Comparison of ENCODE assay signal across 8 cellular contexts in the genomic region with DNA sequence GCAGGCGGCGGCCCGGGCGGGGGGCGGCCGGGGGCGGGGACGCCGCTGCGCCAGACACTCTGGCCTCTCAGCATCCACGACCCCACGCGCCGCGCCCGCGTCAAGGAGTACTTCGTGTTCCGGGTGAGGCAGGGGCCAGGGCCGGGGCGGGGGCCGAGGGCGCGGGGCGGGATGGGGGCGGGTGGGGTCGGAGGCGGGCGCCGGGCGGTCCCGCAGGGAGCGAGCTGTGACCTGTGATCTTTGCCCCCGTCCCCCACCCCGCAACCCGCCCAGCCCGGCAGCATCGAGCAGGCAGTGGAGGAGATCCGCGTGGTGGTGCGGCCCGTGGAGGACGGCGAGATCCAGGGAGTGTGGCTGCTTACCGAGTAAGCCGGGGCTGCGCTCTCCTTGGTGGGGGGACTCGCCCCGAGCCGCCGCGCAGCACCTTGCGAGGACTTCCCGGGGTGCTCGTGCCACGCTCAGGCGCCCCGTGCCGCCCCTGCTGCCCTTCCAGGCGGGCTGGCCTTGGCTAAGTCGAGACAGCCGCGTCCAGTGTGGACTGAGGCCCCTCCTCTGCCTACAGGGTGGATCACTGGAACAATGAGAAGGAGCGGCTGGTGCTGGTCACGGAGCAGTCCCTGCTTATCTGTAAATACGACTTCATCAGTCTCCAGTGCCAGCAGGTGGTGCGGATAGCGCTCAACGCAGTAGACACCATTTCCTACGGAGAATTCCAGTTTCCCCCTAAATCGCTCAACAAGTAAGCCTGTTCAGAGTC. TPM values are rescaled to one million over a fixed set of nuclear protein-coding genes. Genes with fewer than 3 reads are reported as not detected.
DNase-seq lines count a peak whose midpoint lies in the region; ATAC-seq, FAIRE-seq and TF ChIP-seq lines count a peak whose summit lies in the region.

No MANE protein-coding gene starts in this region.

- H3K27ac ChIP-seq in SJCRH30 = no peak overlapping the region
- H3K27ac ChIP-seq in HepG2 (ENCODE audit: extremely low read length, insufficient read depth, low read length) = peak overlapping the region; percentile 90
- H3K27ac ChIP-seq in subcutaneous abdominal adipose tissue (ENCODE audit: low read depth, low read length) = no peak overlapping the region

- peak; percentile 77 for DNase-seq in activated effector memory CD4-positive, alpha-beta T cell treated with anti-CD3 and anti-CD28 coated beads, Interleukin-2, amount 50 U/mL, for 16 hours
- DNase-seq in activated effector memory CD4-positive, alpha-beta T cell treated with Interleukin-2 at 50 U/mL for 16 hours = no peak
- peak; percentile 51 to 62 for DNase-seq in SJCRH30
- peak; percentile 21 for DNase-seq in cerebellum (ENCODE audit: low spot score)
- peak; percentile 64 for DNase-seq in HepG2 (ENCODE audit: low spot score)

- TF ChIP-seq POLR2A in HepG2 (IDR thresholded peaks at IDR 0.05; ENCODE audit: insufficient read depth in 1 of 2, low read depth in 2 of 2, low read length in 2 of 2) = peak; percentile 65 to 74; a peak in 3 of 4 replicates

- TF ChIP-seq CTCF in HepG2 (CRISPR knock-in tag; IDR thresholded peaks at IDR 0.05) = peak; percentile 42; the same call in 1 of the 2 replicates

- H4K20me1 ChIP-seq in HepG2 (ENCODE audit: insufficient read depth, low read length) = no peaks in the 10 kb centered on the region

- peak overlapping the region; percentile 89 for H3K4me2 ChIP-seq in HepG2 (ENCODE audit: low read depth, low read length)

- no peak for TF ChIP-seq EP300 in HepG2 (IDR thresholded peaks at IDR 0.05; ENCODE audit: low read depth in 2 of 2, low read length in 2 of 2)
- TF ChIP-seq EP300 in HepG2 (CRISPR knock-in tag; IDR thresholded peaks at IDR 0.05; ENCODE audit: borderline replicate concordance) = no peak

- no peak for TF ChIP-seq RAD21 in HepG2 (CRISPR knock-in tag; IDR thresholded peaks at IDR 0.05)

- FAIRE-seq in HepG2 (lab: Jason Lieb, UNC) = peak; percentile 54

- H2AFZ ChIP-seq in HepG2 (ENCODE audit: low read length) = no peak overlapping the region

- ATAC-seq in HG03135 (IDR thresholded peaks at IDR 0.05; ENCODE audit: unreplicated experiment) (peak; percentile 3), HepG2 (peak; percentile 75), HG03378 (IDR thresholded peaks at IDR 0.05; ENCODE audit: unreplicated experiment) (no peak)

- H3K4me3 ChIP-seq in SJCRH30 (peak overlapping the region; percentile 90), HepG2 (replicated peaks in 1 of 3; ENCODE audit: insufficient read depth in 1 of 3, low read depth in 2 of 3, low read length in 3 of 3) (peak overlapping the region; percentile 67 to 95 (median 94)), subcutaneous abdominal adipose tissue (ENCODE audit: low read depth in 1 of 5, low read length in 5 of 5) (peak overlapping the region; percentile 66 to 99 (median 73))

- H3K79me2 ChIP-seq in HepG2 (ENCODE audit: insufficient read depth, low read length) = peaks cover 5% of the 10 kb centered on the region

- H3K9me3 ChIP-seq in SJCRH30 (replicated peaks) = no peaks in the 10 kb centered on the region
- no peaks in the 10 kb centered on the region for H3K9me3 ChIP-seq in HepG2 (ENCODE audit: low read length)
- H3K9me3 ChIP-seq in subcutaneous abdominal adipose tissue (ENCODE audit: control insufficient read depth in 5 of 5, low read length in 5 of 5) = no peaks in the 10 kb centered on the region

- POLR2A ChIA-PET in HepG2 (lab: Yijun Ruan, JAX) = interaction anchor here (0.8 to 1.2 kb wide), 4 partner anchors 13 to 172 kb away, joined by 3 to 4 read pairs (median 3); no protein-coding TSS in a partner anchor

- BruUV-seq in HepG2 (replicated peaks; lab: Mats Ljungman, UMichigan) = no TSS peak

- no peaks in the 10 kb centered on the region for H3K27me3 ChIP-seq in SJCRH30
- H3K27me3 ChIP-seq in HepG2 (ENCODE audit: control insufficient read depth in 1 of 2, insufficient read depth in 2 of 2, low read length in 2 of 2) = no peaks in the 10 kb centered on the region
- no peaks in the 10 kb centered on the region for H3K27me3 ChIP-seq in subcutaneous abdominal adipose tissue (ENCODE audit: control insufficient read depth in 5 of 5, insufficient read depth in 4 of 5, low read length in 5 of 5)

- in situ Hi-C loops in HepG2 (cut with HindIII; ENCODE audit: extremely low pct_ligation_motif_present, low pct_unique_long_range_greater_than_20kb) = no loop called here

- H3K36me3 ChIP-seq in SJCRH30 (peaks cover 9% of the 10 kb centered on the region), HepG2 (replicated peaks in 1 of 2; ENCODE audit: control insufficient read depth in 1 of 2, insufficient read depth in 2 of 2, low read length in 2 of 2) (peaks cover 16 to 31% of the 10 kb centered on the region in 2 experiments), subcutaneous abdominal adipose tissue (ENCODE audit: control insufficient read depth in 5 of 5, insufficient read depth in 5 of 5, low read length in 5 of 5) (peaks cover 0 to 34% (median 32%) of the 10 kb centered on the region in 5 donors)

- H3K9ac ChIP-seq in HepG2 (ENCODE audit: insufficient read depth, low read depth, low read length) = peak overlapping the region; percentile 76
- peak overlapping the region in 4 of 5 donors; percentile 62 to 86 (median 78) for H3K9ac ChIP-seq in subcutaneous abdominal adipose tissue (ENCODE audit: low read length in 5 of 5)

- H3K4me1 ChIP-seq in SJCRH30 = peaks cover 3% of the 10 kb centered on the region; the same call in 1 of the 2 replicates
- peaks cover 30% of the 10 kb centered on the region for H3K4me1 ChIP-seq in HepG2 (ENCODE audit: insufficient read depth, low read length)
- peaks cover 13 to 37% (median 30%) of the 10 kb centered on the region in 5 donors for H3K4me1 ChIP-seq in subcutaneous abdominal adipose tissue (ENCODE audit: control insufficient read depth in 5 of 5, insufficient read depth in 5 of 5, low read length in 5 of 5)

- intact Hi-C loops in HepG2 (cut with micrococcal nuclease; ENCODE audit: unreplicated experiment) = loop anchor here (2.0 kb wide), 1 partner anchor 25 kb away; the partner anchor contains the start of gene WRAP73

- CTCF ChIA-PET in HepG2 (lab: Yijun Ruan, JAX; ENCODE audit: low intra/inter-chr PET ratio, low total read pairs) = no interaction called here

- WGBS in HepG2 (ENCODE audit: low lambda C conversion rate) = no CpG with 5 or more reads among the region's 71 CpGs

RNA-seq across cellular contexts. Expression of gene TPRG1L, which starts 0.5 kb away (rescaled TPM):
- 20.0 and 21.1 TPM in 2 replicates for total RNA-seq in SJCRH30 (2014; rRNA removed; shearing (Covaris generic))
- total RNA-seq in cerebellum (12.1 TPM), HepG2 (2016; rRNA removed; fragmentation: Illumina TruSeq; extraction: Trizol) (21.3 and 31.7 TPM in 2 replicates)
- total RNA-seq in HepG2 (2016; cell fraction: cytosol; rRNA removed; fragmentation: Illumina TruSeq; extraction: Trizol; ENCODE audit: low read depth) = 5.7 and 6.3 TPM in 2 replicates
- total RNA-seq in HepG2 (2016; cell fraction: insoluble cytoplasmic fraction; rRNA removed; fragmentation: Illumina TruSeq; extraction: Trizol) = 20.0 and 34.6 TPM in 2 replicates
- 26.8 and 28.4 TPM in 2 replicates for total RNA-seq in HepG2 (2016; cell fraction: membrane; rRNA removed; fragmentation: Illumina TruSeq; extraction: Trizol)
- 13.9 and 17.8 TPM in 2 replicates for total RNA-seq in HepG2 (2016; cell fraction: nucleus; rRNA removed; fragmentation: Illumina TruSeq; extraction: Trizol)
- 37.4 and 44.3 TPM in 2 replicates for polyA plus RNA-seq in HepG2 (2011; rRNA removed)
- 39.8 and 48.5 TPM in 2 replicates for polyA plus RNA-seq in HepG2 (2011; cell fraction: cytosol; rRNA removed)
- polyA plus RNA-seq in HepG2 (2011; cell fraction: nucleus; rRNA removed) = 18.5 and 21.7 TPM in 2 replicates
- polyA plus RNA-seq in HepG2 (2012) = 32.1 and 36.9 TPM in 2 replicates
- polyA plus RNA-seq in HepG2 (2016; cell fraction: cytosol; fragmentation: Illumina TruSeq; extraction: Trizol; ENCODE audit: low read depth) = 9.7 and 10.7 TPM in 2 replicates
- 66.4 and 67.1 TPM in 2 replicates for polyA plus RNA-seq in HepG2 (2016; cell fraction: insoluble cytoplasmic fraction; fragmentation: Illumina TruSeq; extraction: Trizol; ENCODE audit: low read depth)
- polyA plus RNA-seq in HepG2 (2016; cell fraction: membrane; fragmentation: Illumina TruSeq; extraction: Trizol; ENCODE audit: low read depth) = 27.9 and 28.2 TPM in 2 replicates
- polyA plus RNA-seq in HepG2 (2016; cell fraction: nucleus; fragmentation: Illumina TruSeq; extraction: Trizol; ENCODE audit: insufficient read depth, low read depth) = 42.7 TPM in 2 replicates
- 33.6 and 37.3 TPM in 2 replicates for polyA minus RNA-seq in HepG2 (2011; rRNA and poly(A)+ RNA removed; ENCODE audit: low replicate concordance)
- 24.6 and 30.2 TPM in 2 replicates for polyA minus RNA-seq in HepG2 (2011; cell fraction: cytosol; rRNA and poly(A)+ RNA removed)
- polyA minus RNA-seq in HepG2 (2011; cell fraction: nucleus; rRNA and poly(A)+ RNA removed) = 8.0 and 10.2 TPM in 2 replicates

RNA-seq across cellular contexts. Expression of gene MEGF6, which starts 14.0 kb away (rescaled TPM):
- total RNA-seq in SJCRH30 (2014; rRNA removed; shearing (Covaris generic)) = 0.08 TPM in 1 of 2 replicates, not detected in the other
- 14.9 TPM for total RNA-seq in cerebellum
- total RNA-seq in HepG2 (2016; rRNA removed; fragmentation: Illumina TruSeq; extraction: Trizol) = 0.76 and 1.9 TPM in 2 replicates
- 0.18 and 0.61 TPM in 2 replicates for total RNA-seq in HepG2 (2016; cell fraction: cytosol; rRNA removed; fragmentation: Illumina TruSeq; extraction: Trizol; ENCODE audit: low read depth)
- total RNA-seq in HepG2 (2016; cell fraction: insoluble cytoplasmic fraction; rRNA removed; fragmentation: Illumina TruSeq; extraction: Trizol) = 0.70 and 2.7 TPM in 2 replicates
- total RNA-seq in HepG2 (2016; cell fraction: membrane; rRNA removed; fragmentation: Illumina TruSeq; extraction: Trizol) = 0.52 and 0.96 TPM in 2 replicates
- total RNA-seq in HepG2 (2016; cell fraction: nucleus; rRNA removed; fragmentation: Illumina TruSeq; extraction: Trizol) = 2.7 and 3.4 TPM in 2 replicates
- polyA plus RNA-seq in HepG2 (2011; rRNA removed) = 1.9 and 3.5 TPM in 2 replicates
- 0.90 and 1.8 TPM in 2 replicates for polyA plus RNA-seq in HepG2 (2011; cell fraction: cytosol; rRNA removed)
- 68.1 and 94.7 TPM in 2 replicates for polyA plus RNA-seq in HepG2 (2011; cell fraction: nucleus; rRNA removed)
- polyA plus RNA-seq in HepG2 (2012) = 3.6 and 4.8 TPM in 2 replicates
- 0.09 and 0.19 TPM in 2 replicates for polyA plus RNA-seq in HepG2 (2016; cell fraction: cytosol; fragmentation: Illumina TruSeq; extraction: Trizol; ENCODE audit: low read depth)
- polyA plus RNA-seq in HepG2 (2016; cell fraction: insoluble cytoplasmic fraction; fragmentation: Illumina TruSeq; extraction: Trizol; ENCODE audit: low read depth) = 0.80 and 1.3 TPM in 2 replicates
- polyA plus RNA-seq in HepG2 (2016; cell fraction: membrane; fragmentation: Illumina TruSeq; extraction: Trizol; ENCODE audit: low read depth) = 0.19 and 0.34 TPM in 2 replicates
- 8.1 and 10.4 TPM in 2 replicates for polyA plus RNA-seq in HepG2 (2016; cell fraction: nucleus; fragmentation: Illumina TruSeq; extraction: Trizol; ENCODE audit: insufficient read depth, low read depth)
- polyA minus RNA-seq in HepG2 (2011; rRNA and poly(A)+ RNA removed; ENCODE audit: low replicate concordance) = 3.5 and 4.6 TPM in 2 replicates
- 1.7 and 2.4 TPM in 2 replicates for polyA minus RNA-seq in HepG2 (2011; cell fraction: cytosol; rRNA and poly(A)+ RNA removed)
- 5.6 and 10.6 TPM in 2 replicates for polyA minus RNA-seq in HepG2 (2011; cell fraction: nucleus; rRNA and poly(A)+ RNA removed)

RNA-seq across cellular contexts. Expression of gene WRAP73, which starts 24.6 kb away (rescaled TPM):
- total RNA-seq in SJCRH30 (2014; rRNA removed; shearing (Covaris generic)) = 41.6 and 47.9 TPM in 2 replicates
- total RNA-seq in cerebellum (13.2 TPM), HepG2 (2016; rRNA removed; fragmentation: Illumina TruSeq; extraction: Trizol) (18.1 and 21.0 TPM in 2 replicates)
- 5.0 and 5.8 TPM in 2 replicates for total RNA-seq in HepG2 (2016; cell fraction: cytosol; rRNA removed; fragmentation: Illumina TruSeq; extraction: Trizol; ENCODE audit: low read depth)
- 20.2 and 20.3 TPM in 2 replicates for total RNA-seq in HepG2 (2016; cell fraction: insoluble cytoplasmic fraction; rRNA removed; fragmentation: Illumina TruSeq; extraction: Trizol)
- total RNA-seq in HepG2 (2016; cell fraction: membrane; rRNA removed; fragmentation: Illumina TruSeq; extraction: Trizol) = 8.8 and 10.8 TPM in 2 replicates
- 14.3 and 17.1 TPM in 2 replicates for total RNA-seq in HepG2 (2016; cell fraction: nucleus; rRNA removed; fragmentation: Illumina TruSeq; extraction: Trizol)
- 40.4 and 44.1 TPM in 2 replicates for polyA plus RNA-seq in HepG2 (2011; rRNA removed)
- polyA plus RNA-seq in HepG2 (2011; cell fraction: cytosol; rRNA removed) = 27.5 and 35.0 TPM in 2 replicates
- 78.4 and 79.9 TPM in 2 replicates for polyA plus RNA-seq in HepG2 (2011; cell fraction: nucleus; rRNA removed)
- 12.9 and 18.3 TPM in 2 replicates for polyA plus RNA-seq in HepG2 (2012)
- 5.5 TPM in 2 replicates for polyA plus RNA-seq in HepG2 (2016; cell fraction: cytosol; fragmentation: Illumina TruSeq; extraction: Trizol; ENCODE audit: low read depth)
- polyA plus RNA-seq in HepG2 (2016; cell fraction: insoluble cytoplasmic fraction; fragmentation: Illumina TruSeq; extraction: Trizol; ENCODE audit: low read depth) = 19.4 and 25.1 TPM in 2 replicates
- 6.3 and 7.2 TPM in 2 replicates for polyA plus RNA-seq in HepG2 (2016; cell fraction: membrane; fragmentation: Illumina TruSeq; extraction: Trizol; ENCODE audit: low read depth)
- 41.4 and 53.5 TPM in 2 replicates for polyA plus RNA-seq in HepG2 (2016; cell fraction: nucleus; fragmentation: Illumina TruSeq; extraction: Trizol; ENCODE audit: insufficient read depth, low read depth)
- polyA minus RNA-seq in HepG2 (2011; rRNA and poly(A)+ RNA removed; ENCODE audit: low replicate concordance) = 43.7 and 46.5 TPM in 2 replicates
- 11.9 and 16.4 TPM in 2 replicates for polyA minus RNA-seq in HepG2 (2011; cell fraction: cytosol; rRNA and poly(A)+ RNA removed)
- 18.4 and 19.5 TPM in 2 replicates for polyA minus RNA-seq in HepG2 (2011; cell fraction: nucleus; rRNA and poly(A)+ RNA removed)

RNA-seq across cellular contexts. Expression of gene TP73, which starts 27.0 kb away (rescaled TPM):
- 13.1 and 14.9 TPM in 2 replicates for total RNA-seq in SJCRH30 (2014; rRNA removed; shearing (Covaris generic))
- 0.36 TPM for total RNA-seq in cerebellum
- 0.69 and 1.1 TPM in 2 replicates for total RNA-seq in HepG2 (2016; rRNA removed; fragmentation: Illumina TruSeq; extraction: Trizol)
- 0.35 and 0.51 TPM in 2 replicates for total RNA-seq in HepG2 (2016; cell fraction: cytosol; rRNA removed; fragmentation: Illumina TruSeq; extraction: Trizol; ENCODE audit: low read depth)
- total RNA-seq in HepG2 (2016; cell fraction: insoluble cytoplasmic fraction; rRNA removed; fragmentation: Illumina TruSeq; extraction: Trizol) = 0.39 and 1.1 TPM in 2 replicates
- total RNA-seq in HepG2 (2016; cell fraction: membrane; rRNA removed; fragmentation: Illumina TruSeq; extraction: Trizol) = 1.3 and 1.4 TPM in 2 replicates
- total RNA-seq in HepG2 (2016; cell fraction: nucleus; rRNA removed; fragmentation: Illumina TruSeq; extraction: Trizol) = 1.7 and 2.1 TPM in 2 replicates
- 0.49 and 0.59 TPM in 2 replicates for polyA plus RNA-seq in HepG2 (2011; rRNA removed)
- polyA plus RNA-seq in HepG2 (2011; cell fraction: cytosol; rRNA removed) = 0.10 and 0.28 TPM in 2 replicates
- polyA plus RNA-seq in HepG2 (2011; cell fraction: nucleus; rRNA removed) = 1.8 and 3.5 TPM in 2 replicates
- 0.37 and 0.74 TPM in 2 replicates for polyA plus RNA-seq in HepG2 (2012)
- 0.45 and 0.53 TPM in 2 replicates for polyA plus RNA-seq in HepG2 (2016; cell fraction: cytosol; fragmentation: Illumina TruSeq; extraction: Trizol; ENCODE audit: low read depth)
- 1.5 and 1.9 TPM in 2 replicates for polyA plus RNA-seq in HepG2 (2016; cell fraction: insoluble cytoplasmic fraction; fragmentation: Illumina TruSeq; extraction: Trizol; ENCODE audit: low read depth)
- polyA plus RNA-seq in HepG2 (2016; cell fraction: membrane; fragmentation: Illumina TruSeq; extraction: Trizol; ENCODE audit: low read depth) = 0.93 and 1.4 TPM in 2 replicates
- polyA plus RNA-seq in HepG2 (2016; cell fraction: nucleus; fragmentation: Illumina TruSeq; extraction: Trizol; ENCODE audit: insufficient read depth, low read depth) = 3.4 and 3.9 TPM in 2 replicates
- 0.48 TPM in 1 of 2 replicates, not detected in the other for polyA minus RNA-seq in HepG2 (2011; rRNA and poly(A)+ RNA removed; ENCODE audit: low replicate concordance)
- 0.30 and 0.62 TPM in 2 replicates for polyA minus RNA-seq in HepG2 (2011; cell fraction: cytosol; rRNA and poly(A)+ RNA removed)
- 0.99 and 1.2 TPM in 2 replicates for polyA minus RNA-seq in HepG2 (2011; cell fraction: nucleus; rRNA and poly(A)+ RNA removed)
